20 cellular contexts compared by ENCODE assay signal in genomic region chr5:2996248-2996647, GRCh38.
DNase-seq lines count a peak whose midpoint lies in the region; ATAC-seq and TF ChIP-seq lines count a peak whose summit lies in the region.
"Had no signal": no experiment of that assay in that cellular context is flagged by ENCODE, and none has a peak within 500 bp of the region (broad histone marks: within the 10 kb centered on the region; RNA-seq: fewer than 3 reads in every experiment).

No MANE protein-coding gene starts in this region.

- H2BK15ac ChIP-seq in mesenchymal stem cell (ENCODE audit: low read depth, poor library complexity, severe bottlenecking), result no peak overlapping the region

- H3K27ac ChIP-seq in RWPE2 (ENCODE audit: poor library complexity, severe bottlenecking), result no peak overlapping the region
- H3K27ac ChIP-seq in mesenchymal stem cell (ENCODE audit: low read length, poor library complexity, severe bottlenecking), result no peak overlapping the region
- no peak overlapping the region for H3K27ac ChIP-seq in esophagus squamous epithelium
- H3K27ac ChIP-seq: 22Rv1 had no signal

- H3K9me3 Mint-ChIP-seq in activated CD4-positive, alpha-beta T cell treated with anti-CD3 and anti-CD28 coated beads, Interleukin-2, amount 10 ng/mL, durations not matched to agents 24 days and 14 days, result peaks cover 3% of the 10 kb centered on the region

- H3K27me3 ChIP-seq in RWPE2 (ENCODE audit: insufficient read depth, poor library complexity, severe bottlenecking), result peaks cover 7% of the 10 kb centered on the region
- no peaks in the 10 kb centered on the region for H3K27me3 ChIP-seq in mesenchymal stem cell (ENCODE audit: control insufficient read depth in 1 of 2, insufficient read depth in 1 of 2, low read length in 2 of 2)
- no peaks in the 10 kb centered on the region for H3K27me3 ChIP-seq in esophagus squamous epithelium

- no peak overlapping the region for H2BK120ac ChIP-seq in mesenchymal stem cell (ENCODE audit: low read depth, low read length)

- DNase-seq in activated CD4-positive, alpha-beta T cell treated with anti-CD3 and anti-CD28 coated beads, Interleukin-2, amount 10 ng/mL, durations not matched to agents 24 days and 14 days, result peak; percentile 9
- DNase-seq in activated CD4-positive, alpha-beta T cell treated with anti-CD3 and anti-CD28 coated beads for 48 hours, result no peak
- DNase-seq in RWPE2 (ENCODE audit: low spot score), result no peak
- peak; percentile 93 for DNase-seq in islet precursor cell
- no peak for DNase-seq in mesenchymal stem cell
- no peak for DNase-seq in esophagus squamous epithelium (lab: John Stamatoyannopoulos, UW)
- no peak for DNase-seq in ACHN
- DNase-seq: DMS 273 treated with DMSO at 0.1 percent for 48 hours, KBM-7, NCI-H1048, NCI-H1436, NCI-H1930, NCI-H345, NCI-H524 treated with DMSO at 0.1 percent for 48 hours, PC-3 had no signal

- 61% methylated on average over 12 of the region's 12 CpGs for WGBS in mesenchymal stem cell
- 80 to 95% methylated on average over 1 to 4 of the region's 12 CpGs for WGBS in esophagus squamous epithelium, 2 donors

- no peak overlapping the region for H3K9ac ChIP-seq in mesenchymal stem cell (ENCODE audit: low read length)

- H3K18ac ChIP-seq in mesenchymal stem cell (ENCODE audit: low read depth in 1 of 2, low read length in 2 of 2), result no peak overlapping the region

- no peak overlapping the region for H4K8ac ChIP-seq in mesenchymal stem cell (ENCODE audit: low read length)

- no peak overlapping the region for H3K4me2 ChIP-seq in mesenchymal stem cell (ENCODE audit: low read length, poor library complexity, severe bottlenecking)
- H3K4me2 ChIP-seq: GM23338 had no signal

- H3K4me1 ChIP-seq in RWPE2 (ENCODE audit: insufficient read depth, poor library complexity, severe bottlenecking) (no peaks in the 10 kb centered on the region), mesenchymal stem cell (ENCODE audit: control insufficient read depth, insufficient read depth, low read depth, low read length) (no peaks in the 10 kb centered on the region), esophagus squamous epithelium (no peaks in the 10 kb centered on the region)

- intact Hi-C loops in activated CD4-positive, alpha-beta T cell treated with anti-CD3 and anti-CD28 coated beads, Interleukin-2, amount 10 ng/mL, durations not matched to agents 24 days and 14 days (cut with micrococcal nuclease), result no loop called here
- intact Hi-C loops in esophagus squamous epithelium (cut with DNase I), result no loop called here

- H3K4me3 Mint-ChIP-seq in activated CD4-positive, alpha-beta T cell treated with anti-CD3 and anti-CD28 coated beads, Interleukin-2, amount 10 ng/mL, durations not matched to agents 24 days and 14 days, result no peak overlapping the region
- H3K4me3 Mint-ChIP-seq: CD14-positive monocyte, GM23338 had no signal

- no peak overlapping the region for H4K91ac ChIP-seq in mesenchymal stem cell (ENCODE audit: low read length)

- no peak for TF ChIP-seq CTCF in RWPE2 (IDR thresholded peaks at IDR 0.05; ENCODE audit: poor library complexity, severe bottlenecking)
- TF ChIP-seq CTCF in esophagus squamous epithelium (IDR thresholded peaks at IDR 0.05), result no peak

- no peak overlapping the region for H2BK5ac ChIP-seq in mesenchymal stem cell (ENCODE audit: low read depth, low read length, poor library complexity, severe bottlenecking)

- H3K36me3 ChIP-seq in RWPE2 (ENCODE audit: low read depth) (no peaks in the 10 kb centered on the region), mesenchymal stem cell (ENCODE audit: control insufficient read depth in 1 of 2, insufficient read depth in 2 of 2, low read depth in 1 of 2, low read length in 2 of 2) (no peaks in the 10 kb centered on the region), esophagus squamous epithelium (no peaks in the 10 kb centered on the region)

- no peak overlapping the region for H2AFZ ChIP-seq in mesenchymal stem cell (ENCODE audit: low read depth, low read length)
- H2AFZ ChIP-seq: GM23338 had no signal

- ATAC-seq in RWPE2 (ENCODE audit: low read depth), result peak; percentile 72
- ATAC-seq in HG03045 (IDR thresholded peaks at IDR 0.05; ENCODE audit: unreplicated experiment), result no peak
- ATAC-seq: HepG2, PC-3 had no signal

- H2BK12ac ChIP-seq in mesenchymal stem cell (ENCODE audit: low read length in 2 of 2), result no peak overlapping the region

- H3K9me3 ChIP-seq in RWPE2 (ENCODE audit: severe bottlenecking), result no peaks in the 10 kb centered on the region
- H3K9me3 ChIP-seq in mesenchymal stem cell (ENCODE audit: control insufficient read depth, low read length), result no peaks in the 10 kb centered on the region
- no peaks in the 10 kb centered on the region for H3K9me3 ChIP-seq in esophagus squamous epithelium

- H3K27me3 Mint-ChIP-seq in activated CD4-positive, alpha-beta T cell treated with anti-CD3 and anti-CD28 coated beads, Interleukin-2, amount 10 ng/mL, durations not matched to agents 24 days and 14 days, result no peaks in the 10 kb centered on the region

- in situ Hi-C loops in ACHN (cut with HindIII; ENCODE audit: low pct_ligation_motif_present, low pct_unique_long_range_greater_than_20kb, low sequenced_read_pairs), result no loop called here

- no peak overlapping the region for H3K23ac ChIP-seq in mesenchymal stem cell (ENCODE audit: low read length in 2 of 2)

- H3K79me1 ChIP-seq in mesenchymal stem cell (replicated peaks; ENCODE audit: low read length, poor library complexity, severe bottlenecking), result no peaks in the 10 kb centered on the region

- H3K14ac ChIP-seq in mesenchymal stem cell (ENCODE audit: low read length in 2 of 2), result no peak overlapping the region

- no peak for TF ChIP-seq POLR2A in esophagus squamous epithelium (IDR thresholded peaks at IDR 0.05)

- H3K4me3 ChIP-seq in RWPE2 (ENCODE audit: severe bottlenecking), result no peak overlapping the region
- H3K4me3 ChIP-seq in mesenchymal stem cell (ENCODE audit: insufficient read depth in 1 of 2, low read depth in 1 of 2, low read length in 2 of 2), result no peak overlapping the region
- no peak overlapping the region for H3K4me3 ChIP-seq in esophagus squamous epithelium
- H3K4me3 ChIP-seq: GM23338 had no signal

- H2AK5ac ChIP-seq in mesenchymal stem cell (ENCODE audit: low read length, severe bottlenecking), result no peak overlapping the region

- no peak overlapping the region for H3K4ac ChIP-seq in mesenchymal stem cell (ENCODE audit: low read depth in 1 of 2, low read length in 2 of 2)

- H3K27ac Mint-ChIP-seq in activated CD4-positive, alpha-beta T cell treated with anti-CD3 and anti-CD28 coated beads, Interleukin-2, amount 10 ng/mL, durations not matched to agents 24 days and 14 days, result no peak overlapping the region
- H3K27ac Mint-ChIP-seq: CD14-positive monocyte, GM23338 had no signal

- no peaks in the 10 kb centered on the region for H3K36me3 Mint-ChIP-seq in activated CD4-positive, alpha-beta T cell treated with anti-CD3 and anti-CD28 coated beads, Interleukin-2, amount 10 ng/mL, durations not matched to agents 24 days and 14 days (ENCODE audit: low read depth)
- H3K36me3 Mint-ChIP-seq: CD14-positive monocyte had no signal

- no peaks in the 10 kb centered on the region for H3K4me1 Mint-ChIP-seq in activated CD4-positive, alpha-beta T cell treated with anti-CD3 and anti-CD28 coated beads, Interleukin-2, amount 10 ng/mL, durations not matched to agents 24 days and 14 days
- H3K4me1 Mint-ChIP-seq: CD14-positive monocyte had no signal

Comparison
In these comparisons a context has a peak if more than half of its experiments do, and no peak if none do; other contexts are left out.
1. DNase-seq: peak in activated CD4-positive, alpha-beta T cell treated with anti-CD3 and anti-CD28 coated beads, Interleukin-2, amount 10 ng/mL, durations not matched to agents 24 days and 14 days (single experiment) and islet precursor cell (single experiment); none in activated CD4-positive, alpha-beta T cell treated with anti-CD3 and anti-CD28 coated beads for 48 hours (single experiment), RWPE2 (single experiment), mesenchymal stem cell (single experiment), esophagus squamous epithelium (single experiment) and ACHN (single experiment).